In the genomic region with DNA sequence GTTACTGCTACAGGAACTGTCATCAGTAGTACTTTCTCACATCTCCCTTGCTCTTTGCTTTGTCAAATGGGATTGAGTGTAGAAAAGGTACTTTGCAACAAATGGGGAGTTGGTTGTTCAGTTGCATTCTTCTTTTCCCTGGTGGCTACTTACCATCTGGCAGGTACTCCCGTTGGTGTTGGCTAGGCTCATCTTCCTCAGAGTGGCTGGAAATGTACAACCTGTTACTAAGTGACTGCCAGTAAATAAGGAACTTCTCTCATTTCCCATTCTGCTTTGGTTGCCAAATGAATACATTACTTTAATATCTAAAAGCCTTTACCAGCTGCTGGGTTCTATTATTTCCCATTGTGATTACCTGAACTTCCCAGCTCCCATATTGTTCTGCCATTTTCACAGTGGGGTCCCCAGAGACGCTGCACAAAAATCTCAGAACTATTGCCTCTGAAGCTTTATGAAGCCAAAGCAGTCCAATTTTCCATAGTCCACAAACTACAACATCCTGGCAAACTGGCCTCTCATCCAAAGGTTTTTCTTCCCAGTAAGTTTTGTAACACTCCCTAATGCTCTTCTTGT, we compare ENCODE assay signal across 30 cellular contexts.
"Had no signal": no experiment of that assay in that cellular context is flagged by ENCODE, and none has a peak within 500 bp of the region (broad histone marks: within the 10 kb centered on the region; RNA-seq: fewer than 3 reads in every experiment).

No MANE protein-coding gene starts in this region.

- H3K4me2 ChIP-seq: neural progenitor cell had no signal

- H2AFZ ChIP-seq: neural progenitor cell, parathyroid adenoma had no signal

- DNase-seq: activated CD4-positive, alpha-beta T cell treated with anti-CD3 and anti-CD28 coated beads for 4 hours; activated CD4-positive, alpha-beta T cell treated with anti-CD3 and anti-CD28 coated beads, Interleukin-2, amount 50 U/mL, for 4 hours; activated effector memory CD4-positive, alpha-beta T cell treated with Interleukin-2 at 50 U/mL for 16 hours; activated naive CD4-positive, alpha-beta T cell treated with Interleukin-2 at 50 U/mL for 16 hours; activated T-cell treated with anti-CD3 and anti-CD28 coated beads for 4 hours; anterior cingulate cortex; effector memory CD4-positive, alpha-beta T cell; glutamatergic neuron; hypothalamus; immature natural killer cell; kidney; lower lobe of right lung; mesenchymal stem cell; natural killer cell; occipital lobe; psoas muscle; stimulated activated CD4-positive, alpha-beta T cell treated with anti-CD3 and anti-CD28 coated beads, Interleukin-2, amount 100 ng/mL, for 48 hours; stimulated activated naive CD8-positive, alpha-beta T cell treated with anti-CD3 and anti-CD28 coated beads, Interleukin-15, Interleukin-2, amounts not matched to agents 100 U/mL and 50 U/mL, for 24 hours; T-helper 9 cell; testis; transverse colon had no signal

- H3K79me2 ChIP-seq: parathyroid adenoma had no signal

- H3K9me3 ChIP-seq: lower lobe of right lung, psoas muscle, testis, transverse colon had no signal

- H3K4me3 ChIP-seq: coronary artery, dorsolateral prefrontal cortex, lower lobe of right lung, neural progenitor cell, psoas muscle, testis, transverse colon had no signal

- H3K9ac ChIP-seq: neural progenitor cell, parathyroid adenoma had no signal

- H3K36me3 ChIP-seq: lower lobe of right lung, neural progenitor cell, transverse colon had no signal

- ATAC-seq: lower lobe of right lung; natural killer cell; stimulated activated naive CD8-positive, alpha-beta T cell treated with anti-CD3 and anti-CD28 coated beads, Interleukin-15, Interleukin-2, amounts not matched to agents 100 U/mL and 50 U/mL, for 24 hours had no signal

- H3K27me3 ChIP-seq: dorsolateral prefrontal cortex, neural progenitor cell, testis, transverse colon had no signal

- H3K4me1 ChIP-seq: lower lobe of right lung, parathyroid adenoma, psoas muscle, testis, transverse colon had no signal

- FAIRE-seq: bronchial epithelial cell, frontal cortex, kidney, TTC549, urothelium cell line had no signal

- H3K27ac ChIP-seq: coronary artery, dorsolateral prefrontal cortex, lower lobe of right lung, neural progenitor cell, parathyroid adenoma, psoas muscle, testis, transverse colon, VCaP had no signal
